ENCODE assay signal across 8 cellular contexts in the genomic region with DNA sequence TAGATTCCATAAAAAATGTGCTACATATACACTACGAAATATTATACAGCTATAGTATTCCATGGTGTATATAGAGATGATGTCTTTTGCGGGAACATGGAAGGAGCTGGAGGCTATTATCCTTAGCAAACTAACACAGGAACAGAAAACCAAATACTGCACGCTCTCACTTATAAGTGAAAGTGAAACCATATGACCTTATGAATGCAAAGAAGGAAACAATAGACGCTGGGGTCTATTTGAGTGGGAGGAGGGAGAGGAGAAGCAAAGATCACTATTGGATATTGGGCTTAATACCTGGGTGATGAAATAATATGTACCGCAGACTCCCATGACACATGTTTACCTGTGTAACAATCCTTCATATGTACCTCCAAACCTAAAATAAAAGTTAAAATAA.
DNase-seq lines count a peak whose midpoint lies in the region; ATAC-seq and TF ChIP-seq lines count a peak whose summit lies in the region.

No MANE protein-coding gene starts in this region.

- peak; percentile 95 for ATAC-seq in HG03175 (IDR thresholded peaks at IDR 0.05; ENCODE audit: unreplicated experiment)
- peak; percentile 79 for ATAC-seq in T-helper 17 cell

- H3K9me3 Mint-ChIP-seq in activated naive CD4-positive, alpha-beta T cell treated with anti-CD3 and anti-CD28 coated beads for 36 hours = peaks cover 2% of the 10 kb centered on the region

- CTCF ChIA-PET in activated naive CD4-positive, alpha-beta T cell treated with anti-CD3 and anti-CD28 coated beads for 36 hours (lab: Charles Lee) = no interaction called here

- no peak for TF ChIP-seq RAD21 in liver (IDR thresholded peaks at IDR 0.05)

- H3K4me3 ChIP-seq in liver (ENCODE audit: low read depth in 1 of 3, low read length in 3 of 3) = peak overlapping the region; percentile 3 to 36 (median 11)

- WGBS in liver = 42% methylated on average over 5 of the region's 5 CpGs

- H3K4me1 ChIP-seq in liver (ENCODE audit: control insufficient read depth in 4 of 4, insufficient read depth in 4 of 4, low read length in 3 of 4) = peaks cover 0 to 4% (median 0%) of the 10 kb centered on the region in 4 donors

- no peak overlapping the region for H3K9ac ChIP-seq in liver (ENCODE audit: low read depth in 1 of 2, low read length in 2 of 2)

- in situ Hi-C loops in GM13976 (cut with MboI; ENCODE audit: low sequenced_read_pairs, unreplicated experiment) = no loop called here
- in situ Hi-C loops in GM13977 (cut with MboI; ENCODE audit: low pct_unique_long_range_greater_than_20kb, low sequenced_read_pairs, unreplicated experiment) = no loop called here

- no peak overlapping the region for H3K27ac ChIP-seq in liver (ENCODE audit: low read depth in 1 of 2, low read length in 2 of 2)

- H3K36me3 Mint-ChIP-seq in activated naive CD4-positive, alpha-beta T cell treated with anti-CD3 and anti-CD28 coated beads for 36 hours (ENCODE audit: low read depth) = no peaks in the 10 kb centered on the region
- H3K36me3 Mint-ChIP-seq in T-helper 17 cell (ENCODE audit: low read depth) = no peaks in the 10 kb centered on the region

- H3K27me3 Mint-ChIP-seq in activated naive CD4-positive, alpha-beta T cell treated with anti-CD3 and anti-CD28 coated beads for 36 hours (ENCODE audit: low read depth) = no peaks in the 10 kb centered on the region
- no peaks in the 10 kb centered on the region for H3K27me3 Mint-ChIP-seq in T-helper 17 cell

- peak overlapping the region; percentile 58 for H3K4me3 Mint-ChIP-seq in activated naive CD4-positive, alpha-beta T cell treated with anti-CD3 and anti-CD28 coated beads for 36 hours
- peak overlapping the region; percentile 85 for H3K4me3 Mint-ChIP-seq in T-helper 17 cell

- TF ChIP-seq CTCF in liver (IDR thresholded peaks at IDR 0.05; ENCODE audit: low read depth, low read length, missing input control) (no peak), GM13976 (IDR thresholded peaks at IDR 0.05; ENCODE audit: borderline replicate concordance, control extremely low read depth, extremely low read depth, insufficient read depth, missing control alignments) (no peak), GM13977 (IDR thresholded peaks at IDR 0.05; ENCODE audit: extremely low read depth, insufficient read depth, missing control alignments) (no peak)

- intact Hi-C loops in activated naive CD4-positive, alpha-beta T cell treated with anti-CD3 and anti-CD28 coated beads for 36 hours (cut with micrococcal nuclease) = no loop called here
- intact Hi-C loops in posterior vena cava (cut with DNase I) = no loop called here

- H3K9me3 ChIP-seq in T-helper 17 cell (ENCODE audit: control insufficient read depth, low read length, poor library complexity, severe bottlenecking) = no peaks in the 10 kb centered on the region
- no peaks in the 10 kb centered on the region for H3K9me3 ChIP-seq in liver (ENCODE audit: control insufficient read depth in 4 of 4, low read length in 3 of 4)

- peak overlapping the region; percentile 57 for H3K27ac Mint-ChIP-seq in activated naive CD4-positive, alpha-beta T cell treated with anti-CD3 and anti-CD28 coated beads for 36 hours
- peak overlapping the region; percentile 89 for H3K27ac Mint-ChIP-seq in T-helper 17 cell

- peaks cover 16% of the 10 kb centered on the region for H3K4me1 Mint-ChIP-seq in activated naive CD4-positive, alpha-beta T cell treated with anti-CD3 and anti-CD28 coated beads for 36 hours (ENCODE audit: low read depth)
- peaks cover 9% of the 10 kb centered on the region for H3K4me1 Mint-ChIP-seq in T-helper 17 cell

- H3K36me3 ChIP-seq in liver (ENCODE audit: control insufficient read depth in 4 of 4, insufficient read depth in 3 of 4, low read depth in 1 of 4, low read length in 3 of 4) = no peaks in the 10 kb centered on the region

- H3K27me3 ChIP-seq in liver (ENCODE audit: control insufficient read depth in 4 of 4, insufficient read depth in 4 of 4, low read length in 3 of 4) = no peaks in the 10 kb centered on the region

- no peak for DNase-seq in activated naive CD4-positive, alpha-beta T cell treated with anti-CD3 and anti-CD28 coated beads for 36 hours
- DNase-seq in activated naive CD4-positive, alpha-beta T cell treated with anti-CD3 and anti-CD28 coated beads, Interleukin-2, amount 50 U/mL, for 16 hours = no peak
- no peak for DNase-seq in T-helper 17 cell
- DNase-seq in GM13976 (ENCODE audit: low spot score) = no peak
- no peak for DNase-seq in posterior vena cava (ENCODE audit: low spot score)
- DNase-seq in GM13977 (ENCODE audit: low spot score) = no peak

TF ChIP-seq in liver, 16 proteins besides CTCF, POLR2A, EP300 and RAD21:
- TF ChIP-seq GABPA (IDR thresholded peaks at IDR 0.05 in 1 of 2, conservative IDR thresholded peaks at IDR 0.05 in 1 of 2) = no peak
- no peak for TF ChIP-seq FOXA1 (IDR thresholded peaks at IDR 0.05)
- no peak for TF ChIP-seq HNF4G (IDR thresholded peaks at IDR 0.05)
- no peak for TF ChIP-seq FOXA2 (IDR thresholded peaks at IDR 0.05)
- TF ChIP-seq, protein P1, sequence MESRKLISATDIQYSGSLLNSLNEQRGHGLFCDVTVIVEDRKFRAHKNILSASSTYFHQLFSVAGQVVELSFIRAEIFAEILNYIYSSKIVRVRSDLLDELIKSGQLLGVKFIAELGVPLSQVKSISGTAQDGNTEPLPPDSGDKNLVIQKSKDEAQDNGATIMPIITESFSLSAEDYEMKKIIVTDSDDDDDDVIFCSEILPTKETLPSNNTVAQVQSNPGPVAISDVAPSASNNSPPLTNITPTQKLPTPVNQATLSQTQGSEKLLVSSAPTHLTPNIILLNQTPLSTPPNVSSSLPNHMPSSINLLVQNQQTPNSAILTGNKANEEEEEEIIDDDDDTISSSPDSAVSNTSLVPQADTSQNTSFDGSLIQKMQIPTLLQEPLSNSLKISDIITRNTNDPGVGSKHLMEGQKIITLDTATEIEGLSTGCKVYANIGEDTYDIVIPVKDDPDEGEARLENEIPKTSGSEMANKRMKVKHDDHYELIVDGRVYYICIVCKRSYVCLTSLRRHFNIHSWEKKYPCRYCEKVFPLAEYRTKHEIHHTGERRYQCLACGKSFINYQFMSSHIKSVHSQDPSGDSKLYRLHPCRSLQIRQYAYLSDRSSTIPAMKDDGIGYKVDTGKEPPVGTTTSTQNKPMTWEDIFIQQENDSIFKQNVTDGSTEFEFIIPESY (IDR thresholded peaks at IDR 0.05) = no peak
- TF ChIP-seq YY1 (IDR thresholded peaks at IDR 0.05) = no peak
- no peak for TF ChIP-seq JUND (IDR thresholded peaks at IDR 0.05)
